ENCODE assay signal across 13 cellular contexts in the genomic region with DNA sequence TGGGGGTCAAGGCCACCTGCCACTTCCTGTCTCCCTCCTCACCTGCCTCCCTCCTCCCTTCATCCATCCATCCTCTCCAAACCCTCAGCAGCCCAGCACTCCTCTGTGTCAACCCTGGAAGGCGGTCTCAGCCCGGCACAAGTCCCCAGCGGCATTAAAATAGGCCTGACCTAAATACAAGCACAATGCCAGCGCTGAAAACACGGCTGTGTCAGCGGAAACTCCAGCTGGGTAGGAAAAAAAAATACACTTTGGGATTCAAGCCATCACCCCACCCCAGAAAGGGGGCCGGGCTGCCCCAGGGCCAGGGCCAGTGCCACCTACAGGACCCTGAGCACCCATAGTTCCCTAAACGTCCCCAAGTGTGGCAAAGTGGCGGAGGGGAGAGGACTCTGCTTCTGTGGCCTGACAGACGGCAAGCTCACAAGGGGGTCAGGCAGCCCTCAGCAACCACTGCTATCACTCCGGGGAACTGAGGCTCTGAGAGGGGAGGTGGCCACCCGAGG. TPM values are rescaled to one million over a fixed set of nuclear protein-coding genes. Genes with fewer than 3 reads are reported as not detected.
DNase-seq lines count a peak whose midpoint lies in the region; ATAC-seq and TF ChIP-seq lines count a peak whose summit lies in the region.
"Had no signal": no experiment of that assay in that cellular context is flagged by ENCODE, and none has a peak within 500 bp of the region (broad histone marks: within the 10 kb centered on the region; RNA-seq: fewer than 3 reads in every experiment).

No MANE protein-coding gene starts in this region.

- TF ChIP-seq CTCF in VCaP (conservative IDR thresholded peaks at IDR 0.05): no peak

- in situ Hi-C loops in G401 (cut with HindIII; ENCODE audit: low sequenced_read_pairs): no loop called here

- peak overlapping the region; percentile 85 for H3K27ac ChIP-seq in VCaP
- H3K27ac ChIP-seq: esophagus muscularis mucosa had no signal

- no peak for ATAC-seq in HG03457 (IDR thresholded peaks at IDR 0.05; ENCODE audit: unreplicated experiment)

- intact Hi-C loops in posterior cingulate gyrus (cut with DNase I): no loop called here

- DNase-seq in G401 (ENCODE audit: low spot score) (peak; percentile 37), hypothalamus (lab: John Stamatoyannopoulos, UW) (peak in 30 of 51 donors; percentile 5 to 69 (median 35)), posterior cingulate gyrus (peak in 8 of 10 donors; percentile 17 to 92 (median 56)), GF-D8 (lab: John Stamatoyannopoulos, UW) (no peak), NCI-H774 (lab: John Stamatoyannopoulos, UW) (no peak)
- DNase-seq in activated CD4-positive, alpha-beta T cell treated with anti-CD3 and anti-CD28 coated beads for 4 hours: no peak
- DNase-seq: activated B cell treated with CpG ODN at 0.5 μM for 24 hours; EL; NCI-H2171; stimulated activated CD4-positive, alpha-beta T cell treated with anti-CD3 and anti-CD28 coated beads, Interleukin-2, amount 100 ng/mL, for 48 hours had no signal

RNA-seq across cellular contexts. Expression of a gene that starts 22.7 kb away (rescaled TPM):
- total RNA-seq in G401 (2014; rRNA removed; shearing (Covaris generic)): 19.4 and 28.3 TPM in 2 replicates

Comparison
In these comparisons a context has a peak if more than half of its experiments do, and no peak if none do; other contexts are left out.
1. DNase-seq: peak in G401 (single experiment), hypothalamus (30 of 51) and posterior cingulate gyrus (8 of 10); none in activated CD4-positive, alpha-beta T cell treated with anti-CD3 and anti-CD28 coated beads for 4 hours (0 of 2), GF-D8 (single experiment) and NCI-H774 (single experiment).